In genomic region chr19:15622991-15623390, GRCh38 we compare ENCODE assay signal across 33 cellular contexts. TPM values are rescaled to one million over a fixed set of nuclear protein-coding genes. Genes with fewer than 3 reads are reported as not detected.
"Had no signal": no experiment of that assay in that cellular context is flagged by ENCODE, and none has a peak within 500 bp of the region (broad histone marks: within the 10 kb centered on the region; RNA-seq: fewer than 3 reads in every experiment).

No MANE protein-coding gene starts in this region.

- DNase-seq: activated CD4-positive, alpha-beta memory T cell treated with anti-CD3 and anti-CD28 coated beads, Interleukin-2, amount 10 ng/mL, durations not matched to agents 7 days and 5 days; activated CD4-positive, alpha-beta T cell treated with anti-CD3 and anti-CD28 coated beads, Interleukin-2, amount 10 ng/mL, durations not matched to agents 7 days and 5 days; activated CD4-positive, CD25-positive, alpha-beta regulatory T cell treated with anti-CD3 and anti-CD28 coated beads, Interleukin-2, amount 50 U/mL, for 72 hours; activated gamma-delta T cell treated with Interleukin-2 at 50 U/mL for 16 hours; activated naive CD8-positive, alpha-beta T cell treated with anti-CD3 and anti-CD28 coated beads, Interleukin-2, amount 50 U/mL, for 24 hours; activated T-cell treated with anti-CD3 and anti-CD28 coated beads, Interleukin-2, amount 50 U/mL, for 4 hours; amygdala; caudate nucleus; esophagus squamous epithelium; foreskin melanocyte; heart right ventricle; left cardiac atrium; mammary epithelial cell; naive thymus-derived CD4-positive, alpha-beta T cell; pancreas; stimulated activated CD4-positive, alpha-beta T cell treated with anti-CD3 and anti-CD28 coated beads, Interleukin-4, amount 100 ng/mL, for 4 hours; stimulated activated CD8-positive, alpha-beta memory T cell treated with anti-CD3 and anti-CD28 coated beads, Interleukin-4, amount 100 ng/mL, for 48 hours; stimulated activated naive CD8-positive, alpha-beta T cell treated with anti-CD3 and anti-CD28 coated beads, Interleukin-15, amount 100 ng/mL, for 72 hours; substantia nigra; T-helper 9 cell had no signal

- H3K4me3 Mint-ChIP-seq: activated CD4-positive, alpha-beta memory T cell treated with anti-CD3 and anti-CD28 coated beads, Interleukin-2, amount 10 ng/mL, durations not matched to agents 7 days and 5 days; activated CD4-positive, alpha-beta T cell treated with anti-CD3 and anti-CD28 coated beads, Interleukin-2, amount 10 ng/mL, durations not matched to agents 7 days and 5 days; activated naive CD4-positive, alpha-beta T cell treated with anti-CD3 and anti-CD28 coated beads, Interleukin-2, amount 50 U/mL, for 24 hours; activated naive CD8-positive, alpha-beta T cell treated with anti-CD3 and anti-CD28 coated beads, Interleukin-2, amount 50 U/mL, for 24 hours; activated T-cell treated with anti-CD3 and anti-CD28 coated beads, Interleukin-2, amount 50 U/mL, for 4 hours; activated T-helper 17 cell treated with anti-CD3 and anti-CD28 coated beads, Interleukin-2, amount 50 U/mL, for 72 hours; endodermal cell; naive thymus-derived CD4-positive, alpha-beta T cell; stimulated activated memory B cell treated with anti-CD40 and anti-IgM and Interleukin-4, amounts not matched to agents 10 μg/mL and 1 μg/mL and 100 μg/mL, for 72 hours; stimulated activated naive CD8-positive, alpha-beta T cell treated with anti-CD3 and anti-CD28 coated beads, Interleukin-15, amount 100 ng/mL, for 72 hours; T-helper 1 cell treated with Interleukin-12 subunit alpha and Interleukin-12 subunit beta and Interleukin-4 antibody, amounts not matched to agents 30 μg/mL and 1 μg/mL, for 36 hours had no signal

- H3K36me3 ChIP-seq: esophagus squamous epithelium, heart right ventricle, pancreas, prostate gland, upper lobe of left lung, vagina had no signal

- H3K27me3 ChIP-seq: upper lobe of left lung, vagina had no signal

- H3K4me1 ChIP-seq: esophagus squamous epithelium, heart right ventricle, pancreas, prostate gland, upper lobe of left lung, vagina had no signal

- H3K9me3 ChIP-seq: esophagus squamous epithelium, pancreas, prostate gland, upper lobe of left lung, vagina had no signal

- H3K36me3 Mint-ChIP-seq: activated naive CD4-positive, alpha-beta T cell treated with anti-CD3 and anti-CD28 coated beads, Interleukin-2, amount 50 U/mL, for 24 hours; naive thymus-derived CD4-positive, alpha-beta T cell; stimulated activated memory B cell treated with anti-CD40 and anti-IgM and Interleukin-4, amounts not matched to agents 10 μg/mL and 1 μg/mL and 100 μg/mL, for 72 hours had no signal

- H3K4me3 ChIP-seq: esophagus squamous epithelium, heart right ventricle, pancreas, prostate gland, skin epidermis, upper lobe of left lung, vagina had no signal

- H3K27ac Mint-ChIP-seq: activated CD4-positive, alpha-beta memory T cell treated with anti-CD3 and anti-CD28 coated beads, Interleukin-2, amount 10 ng/mL, durations not matched to agents 7 days and 5 days; activated CD4-positive, alpha-beta T cell treated with anti-CD3 and anti-CD28 coated beads, Interleukin-2, amount 10 ng/mL, durations not matched to agents 7 days and 5 days; activated naive CD4-positive, alpha-beta T cell treated with anti-CD3 and anti-CD28 coated beads, Interleukin-2, amount 50 U/mL, for 24 hours; activated naive CD8-positive, alpha-beta T cell treated with anti-CD3 and anti-CD28 coated beads, Interleukin-2, amount 50 U/mL, for 24 hours; activated T-helper 17 cell treated with anti-CD3 and anti-CD28 coated beads, Interleukin-2, amount 50 U/mL, for 72 hours; endodermal cell; naive thymus-derived CD4-positive, alpha-beta T cell; stimulated activated memory B cell treated with anti-CD40 and anti-IgM and Interleukin-4, amounts not matched to agents 10 μg/mL and 1 μg/mL and 100 μg/mL, for 72 hours; stimulated activated naive CD8-positive, alpha-beta T cell treated with anti-CD3 and anti-CD28 coated beads, Interleukin-15, amount 100 ng/mL, for 72 hours; T-helper 1 cell treated with Interleukin-12 subunit alpha and Interleukin-12 subunit beta and Interleukin-4 antibody, amounts not matched to agents 30 μg/mL and 1 μg/mL, for 36 hours had no signal

- H3K27ac ChIP-seq: esophagus squamous epithelium, heart right ventricle, pancreas, prostate gland, skin epidermis, upper lobe of left lung, vagina had no signal

- ATAC-seq: activated naive CD8-positive, alpha-beta T cell treated with anti-CD3 and anti-CD28 coated beads, Interleukin-2, amount 50 U/mL, for 24 hours; activated T-cell treated with anti-CD3 and anti-CD28 coated beads, Interleukin-2, amount 50 U/mL, for 4 hours; activated T-helper 17 cell treated with anti-CD3 and anti-CD28 coated beads, Interleukin-2, amount 50 U/mL, for 72 hours; heart right ventricle; left cardiac atrium; naive thymus-derived CD4-positive, alpha-beta T cell; sciatic nerve; stimulated activated memory B cell treated with anti-CD40 and anti-IgM and Interleukin-4, amounts not matched to agents 10 μg/mL and 1 μg/mL and 100 μg/mL, for 72 hours; stimulated activated naive CD8-positive, alpha-beta T cell treated with anti-CD3 and anti-CD28 coated beads, Interleukin-15, amount 100 ng/mL, for 72 hours had no signal

- H3K9me3 Mint-ChIP-seq: activated CD4-positive, alpha-beta memory T cell treated with anti-CD3 and anti-CD28 coated beads, Interleukin-2, amount 10 ng/mL, durations not matched to agents 7 days and 5 days; activated CD4-positive, alpha-beta T cell treated with anti-CD3 and anti-CD28 coated beads, Interleukin-2, amount 10 ng/mL, durations not matched to agents 7 days and 5 days; activated naive CD4-positive, alpha-beta T cell treated with anti-CD3 and anti-CD28 coated beads, Interleukin-2, amount 50 U/mL, for 24 hours; activated naive CD8-positive, alpha-beta T cell treated with anti-CD3 and anti-CD28 coated beads, Interleukin-2, amount 50 U/mL, for 24 hours; activated T-cell treated with anti-CD3 and anti-CD28 coated beads, Interleukin-2, amount 50 U/mL, for 4 hours; stimulated activated memory B cell treated with anti-CD40 and anti-IgM and Interleukin-4, amounts not matched to agents 10 μg/mL and 1 μg/mL and 100 μg/mL, for 72 hours; stimulated activated naive CD8-positive, alpha-beta T cell treated with anti-CD3 and anti-CD28 coated beads, Interleukin-15, amount 100 ng/mL, for 72 hours; T-helper 1 cell treated with Interleukin-12 subunit alpha and Interleukin-12 subunit beta and Interleukin-4 antibody, amounts not matched to agents 30 μg/mL and 1 μg/mL, for 36 hours had no signal

- H3K4me1 Mint-ChIP-seq: activated CD4-positive, alpha-beta memory T cell treated with anti-CD3 and anti-CD28 coated beads, Interleukin-2, amount 10 ng/mL, durations not matched to agents 7 days and 5 days; activated CD4-positive, alpha-beta T cell treated with anti-CD3 and anti-CD28 coated beads, Interleukin-2, amount 10 ng/mL, durations not matched to agents 7 days and 5 days; activated naive CD4-positive, alpha-beta T cell treated with anti-CD3 and anti-CD28 coated beads, Interleukin-2, amount 50 U/mL, for 24 hours; activated naive CD8-positive, alpha-beta T cell treated with anti-CD3 and anti-CD28 coated beads, Interleukin-2, amount 50 U/mL, for 24 hours; activated T-helper 17 cell treated with anti-CD3 and anti-CD28 coated beads, Interleukin-2, amount 50 U/mL, for 72 hours; endodermal cell; naive thymus-derived CD4-positive, alpha-beta T cell; stimulated activated memory B cell treated with anti-CD40 and anti-IgM and Interleukin-4, amounts not matched to agents 10 μg/mL and 1 μg/mL and 100 μg/mL, for 72 hours; stimulated activated naive CD8-positive, alpha-beta T cell treated with anti-CD3 and anti-CD28 coated beads, Interleukin-15, amount 100 ng/mL, for 72 hours had no signal

RNA-seq across cellular contexts. Expression of gene CYP4F8, which starts 8.0 kb away (rescaled TPM):
- total RNA-seq: activated CD4-positive, alpha-beta memory T cell treated with anti-CD3 and anti-CD28 coated beads, Interleukin-2, amount 10 ng/mL, durations not matched to agents 7 days and 5 days; activated CD4-positive, alpha-beta T cell treated with anti-CD3 and anti-CD28 coated beads, Interleukin-2, amount 10 ng/mL, durations not matched to agents 7 days and 5 days; activated T-cell treated with anti-CD3 and anti-CD28 coated beads, Interleukin-2, amount 50 U/mL, for 4 hours; activated T-helper 17 cell treated with anti-CD3 and anti-CD28 coated beads, Interleukin-2, amount 50 U/mL, for 72 hours; chondrocyte; endodermal cell; esophagus squamous epithelium; glomerular endothelial cell; heart right ventricle; left cardiac atrium; liver; mammary epithelial cell; naive thymus-derived CD4-positive, alpha-beta T cell; pancreas; sciatic nerve; upper lobe of left lung had no signal

RNA-seq across cellular contexts. Expression of gene CYP4F3, which starts 17.7 kb away (rescaled TPM):
- total RNA-seq: chondrocyte, endodermal cell, glomerular endothelial cell had no signal

RNA-seq across cellular contexts. Expression of gene CYP4F12, which starts 49.9 kb away (rescaled TPM):
- total RNA-seq: activated CD4-positive, alpha-beta memory T cell treated with anti-CD3 and anti-CD28 coated beads, Interleukin-2, amount 10 ng/mL, durations not matched to agents 7 days and 5 days; activated T-cell treated with anti-CD3 and anti-CD28 coated beads, Interleukin-2, amount 50 U/mL, for 4 hours; chondrocyte; endodermal cell; glomerular endothelial cell; mammary epithelial cell had no signal
